ENCODE assay signal across 1 cellular context in the genomic region with DNA sequence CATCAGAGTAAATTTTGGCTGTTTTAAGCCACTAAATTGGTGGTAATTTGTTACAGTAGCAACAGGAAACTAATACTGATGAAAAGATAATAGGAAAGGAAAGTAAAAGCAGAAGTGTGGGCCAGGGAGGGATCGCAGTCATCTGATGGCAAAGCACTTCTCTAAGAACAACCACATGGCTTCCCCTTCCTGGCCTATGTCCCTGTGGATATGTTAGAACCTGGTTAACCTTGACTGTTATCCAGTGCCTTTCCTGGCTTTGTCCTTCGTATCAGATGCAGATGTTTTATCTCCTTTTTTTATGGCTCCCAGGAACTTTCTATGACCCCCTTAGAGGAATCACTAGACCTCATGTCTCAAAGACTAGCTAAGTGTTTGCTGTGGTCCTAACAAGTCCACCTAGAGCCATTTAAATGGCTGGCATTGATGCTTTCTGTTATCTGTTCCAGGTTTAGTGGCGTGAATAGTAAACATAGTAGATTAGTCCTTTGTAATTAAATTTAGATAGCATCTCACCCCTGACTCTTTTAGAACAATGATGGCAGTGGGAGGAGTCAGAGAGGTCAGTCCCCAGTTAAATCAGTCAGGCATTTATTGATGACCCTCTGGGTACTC.
TF ChIP-seq lines count a peak whose summit lies in the region.

No MANE protein-coding gene starts in this region.

TF ChIP-seq in IMR-90, 13 proteins besides CTCF, POLR2A, EP300 and RAD21 (continued from another document):
- TF ChIP-seq MXI1 (IDR thresholded peaks at IDR 0.05; ENCODE audit: borderline replicate concordance, low read depth, low read length) (no peak), BHLHE40 (IDR thresholded peaks at IDR 0.05; ENCODE audit: low read depth, low read length) (no peak), CHD1 (IDR thresholded peaks at IDR 0.05; ENCODE audit: low read depth, low read length) (no peak), RCOR1 (IDR thresholded peaks at IDR 0.05; ENCODE audit: insufficient replicate concordance, low read length) (no peak), NFE2L2 (IDR thresholded peaks at IDR 0.05; ENCODE audit: low read depth, low read length) (no peak), CEBPB (IDR thresholded peaks at IDR 0.05; ENCODE audit: low read depth, low read length) (no peak), SMC3 (IDR thresholded peaks at IDR 0.05; ENCODE audit: low read depth, low read length) (no peak), FOS (IDR thresholded peaks at IDR 0.05; ENCODE audit: low read depth, low read length) (no peak)
